ENCODE assay signal across 8 cellular contexts in the genomic region with DNA sequence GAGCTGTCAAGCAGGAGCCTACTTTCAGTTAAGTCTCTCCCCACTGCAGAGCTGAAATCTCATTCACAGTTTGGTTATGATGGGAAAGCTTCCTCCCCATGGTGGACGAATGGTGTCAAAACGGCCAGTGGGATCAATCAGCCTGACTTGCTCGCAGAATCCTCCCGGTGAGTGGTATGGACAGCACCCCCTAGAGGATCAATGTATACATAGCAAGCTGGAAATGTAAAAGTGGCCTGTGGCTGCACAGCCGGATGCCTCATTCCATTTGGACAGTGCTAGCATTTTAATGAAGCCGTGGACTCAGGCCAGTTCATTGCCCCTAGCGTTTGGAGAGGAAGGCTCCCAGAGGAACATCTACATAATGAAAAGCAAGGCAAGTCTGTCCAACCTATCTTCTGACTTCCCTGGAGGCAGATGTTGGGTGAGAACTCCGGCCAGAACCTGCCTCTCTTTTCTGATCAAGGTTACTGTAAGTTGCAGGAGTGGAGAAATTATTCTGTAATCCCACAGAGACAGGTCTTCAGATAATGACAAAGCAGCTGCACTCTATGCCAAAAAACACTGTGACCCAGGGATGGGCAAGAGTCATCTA.
DNase-seq lines count a peak whose midpoint lies in the region; ATAC-seq and TF ChIP-seq lines count a peak whose summit lies in the region.

No MANE protein-coding gene starts in this region.

- POLR2A ChIA-PET in activated CD4-positive, alpha-beta T cell treated with anti-CD3 and anti-CD28 coated beads for 36 hours (lab: Charles Lee), result no interaction called here

- intact Hi-C loops in activated CD4-positive, alpha-beta T cell treated with anti-CD3 and anti-CD28 coated beads for 36 hours (cut with DNase I, micrococcal nuclease), result loop anchor here in 1 of 2 experiments (1.0 kb wide), 1 partner anchor 564 kb away; no protein-coding TSS in a partner anchor
- intact Hi-C loops in activated CD4-positive, alpha-beta T cell treated with anti-CD3 and anti-CD28 coated beads, Interleukin-2, amount 10 ng/mL, durations not matched to agents 24 days and 14 days (cut with micrococcal nuclease), result no loop called here
- intact Hi-C loops in Calu3 (cut with micrococcal nuclease; ENCODE audit: unreplicated experiment), result no loop called here

- no peak for ATAC-seq in activated CD4-positive, alpha-beta T cell treated with anti-CD3 and anti-CD28 coated beads for 36 hours
- no peak for ATAC-seq in HG02759 (IDR thresholded peaks at IDR 0.05; ENCODE audit: unreplicated experiment)

- H3K9me3 Mint-ChIP-seq in activated CD4-positive, alpha-beta T cell treated with anti-CD3 and anti-CD28 coated beads for 36 hours (ENCODE audit: low read depth), result no peaks in the 10 kb centered on the region
- H3K9me3 Mint-ChIP-seq in activated CD4-positive, alpha-beta T cell treated with anti-CD3 and anti-CD28 coated beads, Interleukin-2, amount 10 ng/mL, durations not matched to agents 24 days and 14 days, result no peaks in the 10 kb centered on the region
- H3K9me3 Mint-ChIP-seq in nephron progenitor cell (no peaks in the 10 kb centered on the region), Calu3 (ENCODE audit: low read depth, unreplicated experiment) (peaks cover 4% of the 10 kb centered on the region)

- no peaks in the 10 kb centered on the region for H3K4me1 Mint-ChIP-seq in activated CD4-positive, alpha-beta T cell treated with anti-CD3 and anti-CD28 coated beads for 36 hours
- H3K4me1 Mint-ChIP-seq in activated CD4-positive, alpha-beta T cell treated with anti-CD3 and anti-CD28 coated beads, Interleukin-2, amount 10 ng/mL, durations not matched to agents 24 days and 14 days, result no peaks in the 10 kb centered on the region
- H3K4me1 Mint-ChIP-seq in nephron progenitor cell (peaks cover 15% of the 10 kb centered on the region), Calu3 (ENCODE audit: low read depth, unreplicated experiment) (no peaks in the 10 kb centered on the region)

- CTCF ChIA-PET in activated CD4-positive, alpha-beta T cell treated with anti-CD3 and anti-CD28 coated beads for 36 hours (lab: Charles Lee), result interaction anchor here (0.6 to 1.0 kb wide), 3 partner anchors 81 to 1677 kb away, joined by 3 to 4 read pairs (median 3); no protein-coding TSS in a partner anchor
- CTCF ChIA-PET in Calu3 (lab: Charles Lee), result no interaction called here

- peaks cover 2% of the 10 kb centered on the region for H3K27me3 Mint-ChIP-seq in activated CD4-positive, alpha-beta T cell treated with anti-CD3 and anti-CD28 coated beads for 36 hours
- no peaks in the 10 kb centered on the region for H3K27me3 Mint-ChIP-seq in activated CD4-positive, alpha-beta T cell treated with anti-CD3 and anti-CD28 coated beads, Interleukin-2, amount 10 ng/mL, durations not matched to agents 24 days and 14 days
- H3K27me3 Mint-ChIP-seq in nephron progenitor cell (ENCODE audit: low read depth, poor library complexity), result peaks cover 25% of the 10 kb centered on the region
- no peaks in the 10 kb centered on the region for H3K27me3 Mint-ChIP-seq in Calu3 (ENCODE audit: unreplicated experiment)

- no peak overlapping the region for H3K27ac Mint-ChIP-seq in activated CD4-positive, alpha-beta T cell treated with anti-CD3 and anti-CD28 coated beads for 36 hours
- H3K27ac Mint-ChIP-seq in activated CD4-positive, alpha-beta T cell treated with anti-CD3 and anti-CD28 coated beads, Interleukin-2, amount 10 ng/mL, durations not matched to agents 24 days and 14 days, result no peak overlapping the region
- H3K27ac Mint-ChIP-seq in nephron progenitor cell, result no peak overlapping the region
- H3K27ac Mint-ChIP-seq in Calu3 (ENCODE audit: unreplicated experiment), result no peak overlapping the region

- no peaks in the 10 kb centered on the region for H3K36me3 Mint-ChIP-seq in activated CD4-positive, alpha-beta T cell treated with anti-CD3 and anti-CD28 coated beads for 36 hours (ENCODE audit: low read depth)
- no peaks in the 10 kb centered on the region for H3K36me3 Mint-ChIP-seq in activated CD4-positive, alpha-beta T cell treated with anti-CD3 and anti-CD28 coated beads, Interleukin-2, amount 10 ng/mL, durations not matched to agents 24 days and 14 days (ENCODE audit: low read depth)
- H3K36me3 Mint-ChIP-seq in nephron progenitor cell (ENCODE audit: low read depth), result no peaks in the 10 kb centered on the region
- H3K36me3 Mint-ChIP-seq in Calu3 (ENCODE audit: insufficient read depth, unreplicated experiment), result peaks cover 6% of the 10 kb centered on the region

- no peak overlapping the region for H3K4me3 Mint-ChIP-seq in activated CD4-positive, alpha-beta T cell treated with anti-CD3 and anti-CD28 coated beads for 36 hours
- no peak overlapping the region for H3K4me3 Mint-ChIP-seq in activated CD4-positive, alpha-beta T cell treated with anti-CD3 and anti-CD28 coated beads, Interleukin-2, amount 10 ng/mL, durations not matched to agents 24 days and 14 days
- H3K4me3 Mint-ChIP-seq in nephron progenitor cell (no peak overlapping the region), Calu3 (ENCODE audit: low read depth, unreplicated experiment) (no peak overlapping the region)

- TF ChIP-seq CTCF in nephron progenitor cell (IDR thresholded peaks at IDR 0.05) (peak; percentile 66), Calu3 (IDR thresholded peaks at IDR 0.05; ENCODE audit: unreplicated experiment) (no peak)

- BruUV-seq in Calu3 (replicated peaks; lab: Mats Ljungman, UMichigan), result no TSS peak

- peak; percentile 9 for DNase-seq in activated CD4-positive, alpha-beta T cell treated with anti-CD3 and anti-CD28 coated beads for 36 hours
- DNase-seq in activated CD4-positive, alpha-beta T cell treated with anti-CD3 and anti-CD28 coated beads, Interleukin-2, amount 10 ng/mL, durations not matched to agents 24 days and 14 days, result no peak
- peak; percentile 29 to 36 for DNase-seq in NCI-H1930 (lab: John Stamatoyannopoulos, UW)
- DNase-seq in ecto neural progenitor cell (ENCODE audit: low spot score), result peak; percentile 65
- DNase-seq in nephron progenitor cell, result peak; percentile 22
- no peak for DNase-seq in GOT3 (lab: John Stamatoyannopoulos, UW)
- no peak for DNase-seq in Calu3

Comparison
In these comparisons a context has a peak if more than half of its experiments do, and no peak if none do; other contexts are left out.
1. DNase-seq: peak in activated CD4-positive, alpha-beta T cell treated with anti-CD3 and anti-CD28 coated beads for 36 hours (single experiment), NCI-H1930 (2 of 2), ecto neural progenitor cell (single experiment) and nephron progenitor cell (single experiment); none in activated CD4-positive, alpha-beta T cell treated with anti-CD3 and anti-CD28 coated beads, Interleukin-2, amount 10 ng/mL, durations not matched to agents 24 days and 14 days (single experiment), GOT3 (single experiment) and Calu3 (single experiment).